Comparison of ENCODE assay signal across 8 cellular contexts in the genomic region with DNA sequence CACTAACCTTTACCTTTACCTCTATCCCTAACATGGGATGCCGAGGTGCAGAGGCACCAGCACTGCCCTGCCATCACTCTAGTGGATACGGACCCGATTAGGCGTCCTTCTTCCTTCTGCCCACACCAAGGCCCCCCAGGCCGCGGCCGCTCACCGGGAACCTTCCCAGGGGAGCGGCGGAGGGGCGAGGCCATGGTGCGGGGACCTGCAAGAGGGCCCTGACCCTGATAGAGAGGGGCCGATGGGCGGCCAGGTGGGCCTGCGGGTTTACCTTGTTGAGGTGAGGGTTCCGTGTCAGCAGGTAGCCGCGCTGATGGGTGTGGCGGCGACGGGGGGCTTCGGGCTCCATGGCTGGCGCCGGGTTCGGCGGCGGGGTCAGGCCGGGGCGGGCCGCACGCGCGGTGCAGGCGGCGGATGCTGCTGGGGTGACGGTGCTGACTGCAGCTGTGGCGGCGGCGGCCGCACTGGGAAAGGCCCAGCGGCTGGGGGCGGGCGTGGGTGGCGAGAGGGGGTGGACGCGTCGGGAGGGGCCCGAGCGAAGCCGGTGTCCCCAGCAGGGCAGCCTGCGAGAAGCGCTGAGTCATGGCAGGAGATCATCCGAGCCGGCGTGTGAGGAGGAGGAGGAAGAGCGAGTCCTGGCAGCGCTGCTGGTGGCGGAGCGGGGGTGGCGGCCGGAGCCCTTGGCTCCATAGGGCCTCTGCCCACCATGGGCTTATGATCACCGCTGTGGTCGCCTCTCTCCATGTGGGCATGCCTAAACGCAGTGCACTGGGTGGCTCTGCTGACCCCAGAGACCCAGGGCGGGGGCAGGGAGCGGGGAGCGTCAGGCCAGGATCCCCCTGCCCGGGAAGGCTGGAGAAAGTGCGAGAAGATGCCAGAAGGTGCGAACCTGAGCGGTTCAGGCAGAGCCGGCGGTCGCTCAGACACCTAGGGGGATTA. TPM values are rescaled to one million over a fixed set of nuclear protein-coding genes. Genes with fewer than 3 reads are reported as not detected.
A peak's percentile ranks its signal among the peaks of the same experiment; 100 is the strongest.
DNase-seq lines count a peak whose midpoint lies in the region; ATAC-seq, FAIRE-seq and TF ChIP-seq lines count a peak whose summit lies in the region.

TSS of gene ME1 (minus strand) at position 446 of the 939 bp plus-strand sequence. CDS start at position 349, 97 bp downstream.

- H3K9ac ChIP-seq in neural progenitor cell, result no peak within 1 kb of the TSS

- H3K4me3 Mint-ChIP-seq in neural progenitor cell, result peak within 1 kb of the TSS; percentile 81

- in situ Hi-C loops in transverse colon (cut with MboI; ENCODE audit: low pct_ligation_motif_present in 1 of 4, low pct_unique_long_range_greater_than_20kb in 1 of 4, low sequenced_read_pairs in 3 of 4), result no loop called here

- peak within 1 kb of the TSS; percentile 48 to 87 (median 81) for H3K27ac ChIP-seq in gastroesophageal sphincter
- no peak within 1 kb of the TSS for H3K27ac ChIP-seq in neural progenitor cell
- H3K27ac ChIP-seq in transverse colon, result peak within 1 kb of the TSS; percentile 62 to 84 (median 81)

- peaks cover 10% of the 10 kb centered on the region for H3K27me3 Mint-ChIP-seq in neural progenitor cell (ENCODE audit: insufficient read depth, low read depth)

- ATAC-seq in HG02840 (IDR thresholded peaks at IDR 0.05; ENCODE audit: low FRiP score, unreplicated experiment), result peak; percentile 75
- peak; percentile 92 for ATAC-seq in gastroesophageal sphincter

- peaks cover 4% of the 10 kb centered on the region for H3K9me3 Mint-ChIP-seq in neural progenitor cell

- H3K4me1 ChIP-seq in gastroesophageal sphincter, result peaks cover 0 to 22% (median 0%) of the 10 kb centered on the region in 3 donors
- peaks cover 11% of the 10 kb centered on the region for H3K4me1 ChIP-seq in neural progenitor cell
- H3K4me1 ChIP-seq in transverse colon, result peaks cover 6 to 43% (median 15%) of the 10 kb centered on the region in 4 donors

- TF ChIP-seq POLR2A in gastroesophageal sphincter (IDR thresholded peaks at IDR 0.05) (peak; percentile 23 to 43), transverse colon (IDR thresholded peaks at IDR 0.05) (peak; percentile 35)

- H3K36me3 ChIP-seq in gastroesophageal sphincter (no peaks in the 10 kb centered on the region), neural progenitor cell (no peaks in the 10 kb centered on the region), transverse colon (no peaks in the 10 kb centered on the region)

- peak within 1 kb of the TSS; percentile 95 for H3K4me2 ChIP-seq in neural progenitor cell

- no peaks in the 10 kb centered on the region for H4K20me1 ChIP-seq in neural progenitor cell (ENCODE audit: low read depth)

- TF ChIP-seq CTCF in gastroesophageal sphincter (IDR thresholded peaks at IDR 0.05) (no peak), neural progenitor cell (IDR thresholded peaks at IDR 0.05) (no peak), transverse colon (IDR thresholded peaks at IDR 0.05) (no peak)

- no peaks in the 10 kb centered on the region for H3K36me3 Mint-ChIP-seq in neural progenitor cell

- peaks cover 8% of the 10 kb centered on the region for H3K79me2 ChIP-seq in neural progenitor cell (ENCODE audit: low read depth)

- FAIRE-seq in GM18507 (lab: Jason Lieb, UNC), result no peak

- TF ChIP-seq EP300 in gastroesophageal sphincter (IDR thresholded peaks at IDR 0.05) (no peak), transverse colon (IDR thresholded peaks at IDR 0.05; ENCODE audit: low read depth) (no peak)

- H3F3A ChIP-seq in neural progenitor cell (ENCODE audit: low read depth), result peaks cover 10% of the 10 kb centered on the region

- peak within 1 kb of the TSS; percentile 72 to 74 for H3K4me3 ChIP-seq in gastroesophageal sphincter
- H3K4me3 ChIP-seq in neural progenitor cell, result peak within 1 kb of the TSS; percentile 63
- H3K4me3 ChIP-seq in transverse colon, result peak within 1 kb of the TSS; percentile 45 to 66 (median 54)

- H3K27ac Mint-ChIP-seq in neural progenitor cell, result no peak within 1 kb of the TSS

- H2AFZ ChIP-seq in neural progenitor cell (replicated peaks), result peak within 1 kb of the TSS; percentile 92

- intact Hi-C loops in transverse colon (cut with DNase I; ENCODE audit: low total_unique reads), result no loop called here

- 0% methylated on average over 5 of the region's 74 CpGs; no CpG with 5 or more reads in 1 of the 2 donors for WGBS in gastroesophageal sphincter (ENCODE audit: low coverage in 1 of 2), 2 donors
- WGBS in transverse colon (ENCODE audit: low coverage in 1 of 2), 2 donors, result 18 to 48% methylated on average over 5 to 46 of the region's 74 CpGs

- H3K9me3 ChIP-seq in gastroesophageal sphincter, result no peaks in the 10 kb centered on the region
- H3K9me3 ChIP-seq in neural progenitor cell (ENCODE audit: low read depth), result no peaks in the 10 kb centered on the region
- no peaks in the 10 kb centered on the region for H3K9me3 ChIP-seq in transverse colon

- DNase-seq in A172 (ENCODE audit: low spot score), result peak; percentile 73
- peak; percentile 2 for DNase-seq in GM18507 (ENCODE audit: extremely low spot score, insufficient read length, low read depth)
- peak; percentile 92 for DNase-seq in NCI-H460 (ENCODE audit: extremely low read depth, low read depth)
- peak; percentile 24 for DNase-seq in activated gamma-delta T cell treated with Interleukin-2 at 50 U/mL for 16 hours
- DNase-seq in neural progenitor cell (ENCODE audit: low spot score), result peak; percentile 86
- peak; percentile 84 for DNase-seq in transverse colon

- H3K27me3 ChIP-seq in gastroesophageal sphincter (no peaks in the 10 kb centered on the region), neural progenitor cell (peaks cover 18% of the 10 kb centered on the region), transverse colon (no peaks in the 10 kb centered on the region)

- peaks cover 9% of the 10 kb centered on the region for H3K4me1 Mint-ChIP-seq in neural progenitor cell

RNA-seq across cellular contexts. Expression of gene ME1, which starts in this region (rescaled TPM):
- total RNA-seq in A172 (2014; rRNA removed; shearing (Covaris generic)), result 23.1 and 23.3 TPM in 2 replicates
- total RNA-seq in NCI-H460 (2014; rRNA removed; shearing (Covaris generic)), result 70.0 and 73.9 TPM in 2 replicates
- polyA plus RNA-seq in NCI-H460 (2014; cell fraction: nucleus; rRNA removed), result 61.5 and 77.9 TPM in 2 replicates
- total RNA-seq in gastroesophageal sphincter (10 to 100 TPM; 18.8 to 33.3 (median 20.4) TPM), neural progenitor cell (ENCODE audit: low replicate concordance) (2.0 and 2.8 TPM in 2 replicates), transverse colon (10 to 100 TPM in 1 of 4 donors, 1 to 10 TPM in 3; 1.9 to 36.6 (median 6.0) TPM)

Comparison
In these comparisons a context has a peak if more than half of its experiments do, and no peak if none do; other contexts are left out.
1. DNase-seq: peak in every context shown above with its lines; median percentile 92 in NCI-H460; 86 in neural progenitor cell; 84 in transverse colon; 73 in A172; 24 in activated gamma-delta T cell treated with Interleukin-2 at 50 U/mL for 16 hours; 2 in GM18507.